Comparison of ENCODE assay signal across 13 cellular contexts in genomic region chr19:41305923-41306322, GRCh38. TPM values are rescaled to one million over a fixed set of nuclear protein-coding genes. Genes with fewer than 3 reads are reported as not detected.
DNase-seq lines count a peak whose midpoint lies in the region; ATAC-seq and TF ChIP-seq lines count a peak whose summit lies in the region.
"Had no signal": no experiment of that assay in that cellular context is flagged by ENCODE, and none has a peak within 500 bp of the region (broad histone marks: within the 10 kb centered on the region; RNA-seq: fewer than 3 reads in every experiment).

No MANE protein-coding gene starts in this region.

- H3K9me3 ChIP-seq in right atrium auricular region: no peaks in the 10 kb centered on the region
- no peaks in the 10 kb centered on the region for H3K9me3 ChIP-seq in left ventricle myocardium inferior (replicated peaks)
- H3K9me3 ChIP-seq in upper lobe of right lung: no peaks in the 10 kb centered on the region
- H3K9me3 ChIP-seq: SJSA1 had no signal

- CTCF ChIA-PET in activated CD4-positive, alpha-beta memory T cell treated with anti-CD3 and anti-CD28 coated beads for 36 hours (lab: Charles Lee): interaction anchor here (6.1 to 8.4 kb wide), 2 partner anchors 42 to 102 kb away, joined by 83 to 86 read pairs; partner anchors contain the start of gene HNRNPUL1

- H3K4me1 Mint-ChIP-seq in activated CD4-positive, alpha-beta memory T cell treated with anti-CD3 and anti-CD28 coated beads for 36 hours (ENCODE audit: low read depth): peaks cover 88% of the 10 kb centered on the region

- WGBS in mesendoderm (ENCODE audit: extremely low coverage, insufficient coverage, low lambda C conversion rate): no CpG with 5 or more reads among the region's 2 CpGs

- H4K8ac ChIP-seq in mesendoderm (ENCODE audit: low read depth, low read length): no peak overlapping the region

- H2BK5ac ChIP-seq in mesendoderm (ENCODE audit: low read length): no peak overlapping the region

- no peak overlapping the region for H3K9ac ChIP-seq in mesendoderm (ENCODE audit: low read length)
- H3K9ac ChIP-seq: parathyroid adenoma had no signal

- H3K27me3 ChIP-seq in right atrium auricular region (no peaks in the 10 kb centered on the region), left ventricle myocardium inferior (ENCODE audit: low read depth) (no peaks in the 10 kb centered on the region), mesendoderm (ENCODE audit: insufficient read depth, low read length, poor library complexity) (no peaks in the 10 kb centered on the region), upper lobe of right lung (no peaks in the 10 kb centered on the region)
- H3K27me3 ChIP-seq: SJSA1 had no signal

- peaks cover 57% of the 10 kb centered on the region for H3K36me3 Mint-ChIP-seq in activated CD4-positive, alpha-beta memory T cell treated with anti-CD3 and anti-CD28 coated beads for 36 hours

- intact Hi-C loops in left ventricle myocardium inferior (cut with micrococcal nuclease) (no loop called here), upper lobe of right lung (cut with DNase I) (no loop called here)
- intact Hi-C loops in activated CD4-positive, alpha-beta memory T cell treated with anti-CD3 and anti-CD28 coated beads for 36 hours (cut with micrococcal nuclease): loop anchor here (5.0 kb wide), 2 partner anchors 241 to 334 kb away; no protein-coding TSS in a partner anchor

- peak overlapping the region; percentile 96 for H3K27ac Mint-ChIP-seq in activated CD4-positive, alpha-beta memory T cell treated with anti-CD3 and anti-CD28 coated beads for 36 hours
- H3K27ac Mint-ChIP-seq: mesothelial cell of epicardium had no signal

- POLR2A ChIA-PET in activated CD4-positive, alpha-beta memory T cell treated with anti-CD3 and anti-CD28 coated beads for 36 hours (lab: Charles Lee): interaction anchor here (1.5 to 10.3 kb wide), 3 partner anchors 21 to 47 kb away, joined by 4 to 97 read pairs (median 6); partner anchors contain the start of gene HNRNPUL1

- H3K56ac ChIP-seq in mesendoderm (ENCODE audit: low read length): no peak overlapping the region

- TF ChIP-seq CTCF in right atrium auricular region (IDR thresholded peaks at IDR 0.05) (no peak), left ventricle myocardium inferior (IDR thresholded peaks at IDR 0.05; ENCODE audit: borderline replicate concordance) (no peak), upper lobe of right lung (IDR thresholded peaks at IDR 0.05) (no peak)

- H3K36me3 ChIP-seq in right atrium auricular region (peaks cover 61% of the 10 kb centered on the region), left ventricle myocardium inferior (peaks cover 69% of the 10 kb centered on the region), mesendoderm (ENCODE audit: control insufficient read depth, insufficient read depth, low read length) (peaks cover 29% of the 10 kb centered on the region), upper lobe of right lung (peaks cover 71% of the 10 kb centered on the region)

- H3K79me2 ChIP-seq in mesendoderm (ENCODE audit: control insufficient read depth, insufficient read depth, low read length): peaks cover 2% of the 10 kb centered on the region

- no peak overlapping the region for H2BK120ac ChIP-seq in mesendoderm (ENCODE audit: low read depth, low read length)

- ATAC-seq in upper lobe of right lung (no peak), GM18517 (IDR thresholded peaks at IDR 0.05; ENCODE audit: unreplicated experiment) (no peak)

- H3K27me3 Mint-ChIP-seq in activated CD4-positive, alpha-beta memory T cell treated with anti-CD3 and anti-CD28 coated beads for 36 hours: no peaks in the 10 kb centered on the region

- H3K4me2 ChIP-seq in mesendoderm (ENCODE audit: low read length): no peak overlapping the region

- no peak for DNase-seq in right atrium auricular region (ENCODE audit: low spot score)
- no peak for DNase-seq in left ventricle myocardium inferior
- DNase-seq in activated CD4-positive, alpha-beta memory T cell treated with anti-CD3 and anti-CD28 coated beads for 36 hours: no peak
- DNase-seq in mesendoderm: peak; percentile 70
- no peak for DNase-seq in upper lobe of right lung
- DNase-seq in NCI-H146 treated with DMSO at 0.1 percent for 48 hours (lab: John Stamatoyannopoulos, UW; ENCODE audit: unreplicated experiment): no peak
- DNase-seq in stimulated activated CD4-positive, alpha-beta T cell treated with anti-CD3 and anti-CD28 coated beads, Interleukin-4, amount 100 ng/mL, for 1 hour: no peak
- DNase-seq: NCI-H1048, WERI-Rb-1 had no signal

- H4K5ac ChIP-seq in mesendoderm (ENCODE audit: low read length): no peak overlapping the region

- H3K18ac ChIP-seq in mesendoderm (ENCODE audit: low read length): no peak overlapping the region

- no peak overlapping the region for H2AK5ac ChIP-seq in mesendoderm (ENCODE audit: low read length)

- H3K4ac ChIP-seq in mesendoderm (ENCODE audit: low read depth, low read length): no peak overlapping the region

- H3K23ac ChIP-seq in mesendoderm (ENCODE audit: low read length): no peak overlapping the region

- no peaks in the 10 kb centered on the region for H3K9me3 Mint-ChIP-seq in activated CD4-positive, alpha-beta memory T cell treated with anti-CD3 and anti-CD28 coated beads for 36 hours
- H3K9me3 Mint-ChIP-seq: mesothelial cell of epicardium had no signal

- H2BK15ac ChIP-seq in mesendoderm (replicated peaks; ENCODE audit: low read depth): no peak overlapping the region

- no peak overlapping the region for H3K4me3 Mint-ChIP-seq in activated CD4-positive, alpha-beta memory T cell treated with anti-CD3 and anti-CD28 coated beads for 36 hours
- H3K4me3 Mint-ChIP-seq: mesothelial cell of epicardium had no signal

- no peak overlapping the region for H3K4me3 ChIP-seq in right atrium auricular region
- no peak overlapping the region for H3K4me3 ChIP-seq in left ventricle myocardium inferior
- no peak overlapping the region for H3K4me3 ChIP-seq in mesendoderm (ENCODE audit: low read length)
- no peak overlapping the region for H3K4me3 ChIP-seq in upper lobe of right lung
- H3K4me3 ChIP-seq: SJSA1 had no signal

- H3K4me1 ChIP-seq in right atrium auricular region: peaks cover 0 to 44% of the 10 kb centered on the region in 2 donors
- peaks cover 72% of the 10 kb centered on the region for H3K4me1 ChIP-seq in left ventricle myocardium inferior
- no peaks in the 10 kb centered on the region for H3K4me1 ChIP-seq in mesendoderm (ENCODE audit: control insufficient read depth, low read depth, low read length)
- H3K4me1 ChIP-seq in upper lobe of right lung: peaks cover 33% of the 10 kb centered on the region

- H3K79me1 ChIP-seq in mesendoderm (ENCODE audit: low read length): no peaks in the 10 kb centered on the region

- peak overlapping the region; percentile 1 to 33 for H3K27ac ChIP-seq in right atrium auricular region
- no peak overlapping the region for H3K27ac ChIP-seq in left ventricle myocardium inferior (replicated peaks)
- H3K27ac ChIP-seq in mesendoderm (ENCODE audit: low read depth, low read length): no peak overlapping the region
- peak overlapping the region; percentile 79 for H3K27ac ChIP-seq in upper lobe of right lung
- H3K27ac ChIP-seq: parathyroid adenoma, SJSA1, WERI-Rb-1 had no signal

RNA-seq across cellular contexts. Expression of gene CCDC97, which starts 4.0 kb away (rescaled TPM):
- total RNA-seq in right atrium auricular region (10 to 100 TPM in 1 of 2 donors, 1 to 10 TPM in 1; 8.1 to 16.2 TPM), left ventricle myocardium inferior (15.5 TPM), upper lobe of right lung (31.9 TPM)
- 10 to 100 TPM; 20.5 to 23.4 TPM for total RNA-seq in activated CD4-positive, alpha-beta memory T cell treated with anti-CD3 and anti-CD28 coated beads for 36 hours
- 33.2 TPM for polyA plus RNA-seq in mesendoderm (2013, experiment 1 of 2)
- 32.2 TPM for polyA plus RNA-seq in mesendoderm (2013, experiment 2 of 2)

RNA-seq across cellular contexts. Expression of gene HNRNPUL1, which starts 41.8 kb away (rescaled TPM):
- 100 to 1,000 TPM in 1 of 2 donors, 10 to 100 TPM in 1; 88.8 to 109 TPM for total RNA-seq in right atrium auricular region
- 103 TPM for total RNA-seq in left ventricle myocardium inferior
- 100 to 1,000 TPM; 290 to 295 TPM for total RNA-seq in activated CD4-positive, alpha-beta memory T cell treated with anti-CD3 and anti-CD28 coated beads for 36 hours
- 241 TPM for polyA plus RNA-seq in mesendoderm (2013, experiment 1 of 2)
- 240 TPM for polyA plus RNA-seq in mesendoderm (2013, experiment 2 of 2)
- 171 TPM for total RNA-seq in upper lobe of right lung

RNA-seq across cellular contexts. Expression of gene TGFB1, which starts 47.8 kb away (rescaled TPM):
- total RNA-seq in right atrium auricular region (10 to 100 TPM; 17.6 to 33.7 TPM), left ventricle myocardium inferior (14.9 TPM), upper lobe of right lung (99.0 TPM)
- 100 to 1,000 TPM; 108 to 110 TPM for total RNA-seq in activated CD4-positive, alpha-beta memory T cell treated with anti-CD3 and anti-CD28 coated beads for 36 hours
- polyA plus RNA-seq in mesendoderm (2013, experiment 1 of 2): 36.8 TPM
- polyA plus RNA-seq in mesendoderm (2013, experiment 2 of 2): 35.2 TPM

RNA-seq across cellular contexts. Expression of gene B9D2, which starts 58.0 kb away (rescaled TPM):
- total RNA-seq in right atrium auricular region: 1 to 10 TPM; 1.9 to 3.8 TPM
- 2.5 TPM for total RNA-seq in left ventricle myocardium inferior
- total RNA-seq in activated CD4-positive, alpha-beta memory T cell treated with anti-CD3 and anti-CD28 coated beads for 36 hours: 1 to 10 TPM; 4.7 to 5.1 TPM
- polyA plus RNA-seq in mesendoderm (2013, experiment 1 of 2): 3.4 TPM
- 3.5 TPM for polyA plus RNA-seq in mesendoderm (2013, experiment 2 of 2)
- 5.5 TPM for total RNA-seq in upper lobe of right lung

Comparison
In these comparisons a context has a peak if more than half of its experiments do, and no peak if none do; other contexts are left out.
1. H3K27ac ChIP-seq: peak in right atrium auricular region (2 of 2) and upper lobe of right lung (single experiment); none in left ventricle myocardium inferior (single experiment) and mesendoderm (single experiment).